Comparison of ENCODE assay signal across 9 cellular contexts in the genomic region with DNA sequence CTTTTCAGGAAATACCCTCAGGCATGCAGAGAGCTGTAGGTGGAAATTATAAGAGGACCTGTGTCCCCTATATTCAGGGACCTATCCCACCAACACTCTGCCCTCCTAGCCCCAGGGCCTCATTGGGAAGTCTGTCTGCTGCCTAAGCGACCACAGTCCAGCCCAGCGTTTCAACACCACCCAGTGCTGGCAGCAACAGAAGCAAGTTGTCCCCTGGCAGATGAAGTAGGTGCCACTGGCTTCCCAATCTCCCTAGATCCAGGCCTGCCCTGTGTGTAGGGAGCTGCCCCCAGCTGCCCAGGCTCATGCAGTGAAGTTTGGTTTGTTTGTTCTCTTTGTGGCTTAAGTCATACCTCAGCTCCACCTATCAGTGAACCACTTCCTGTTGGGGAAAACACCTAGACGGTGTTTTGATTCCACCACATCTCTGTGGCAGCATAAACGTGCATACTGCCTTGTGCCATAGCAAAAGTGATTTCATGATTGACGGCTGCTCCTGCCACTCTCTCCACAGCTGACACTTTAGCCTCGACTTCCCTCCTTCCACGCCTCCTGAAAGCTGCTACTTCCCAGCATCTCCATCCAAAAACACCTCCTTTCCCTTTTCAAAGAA. TPM values are rescaled to one million over a fixed set of nuclear protein-coding genes. Genes with fewer than 3 reads are reported as not detected.
A peak's percentile ranks its signal among the peaks of the same experiment; 100 is the strongest.
DNase-seq lines count a peak whose midpoint lies in the region; ATAC-seq and TF ChIP-seq lines count a peak whose summit lies in the region.
"Had no signal": no experiment of that assay in that cellular context is flagged by ENCODE, and none has a peak within 500 bp of the region (broad histone marks: within the 10 kb centered on the region; RNA-seq: fewer than 3 reads in every experiment).

No MANE protein-coding gene starts in this region.

- no peak overlapping the region for H3K4me3 ChIP-seq in upper lobe of left lung

- peak; percentile 13 for DNase-seq in NCI-H146 treated with DMSO at 0.1 percent for 48 hours (lab: John Stamatoyannopoulos, UW; ENCODE audit: unreplicated experiment)
- peak; percentile 60 for DNase-seq in activated T-cell treated with anti-CD3 and anti-CD28 coated beads for 24 hours (ENCODE audit: low read depth)
- DNase-seq in left colon: peak; percentile 64 to 74
- peak in 1 of 2 donors; percentile 63 for DNase-seq in upper lobe of left lung
- no peak for DNase-seq in NCI-H82 (lab: John Stamatoyannopoulos, UW)
- DNase-seq in NCI-H2227 (lab: John Stamatoyannopoulos, UW; ENCODE audit: unreplicated experiment): no peak

- no peaks in the 10 kb centered on the region for H3K9me3 ChIP-seq in upper lobe of left lung

- no peaks in the 10 kb centered on the region for H3K36me3 ChIP-seq in upper lobe of left lung

- peak; percentile 61 for TF ChIP-seq POLR2A in GM18505 (IDR thresholded peaks at IDR 0.05; ENCODE audit: borderline replicate concordance, extremely low read depth, insufficient read depth, insufficient read length)
- TF ChIP-seq POLR2A in upper lobe of left lung (IDR thresholded peaks at IDR 0.05): peak in 1 of 4 donors; percentile 28

- no peaks in the 10 kb centered on the region for H3K27me3 ChIP-seq in upper lobe of left lung

- ATAC-seq in GM18505 (IDR thresholded peaks at IDR 0.05; ENCODE audit: unreplicated experiment): peak; percentile 99
- ATAC-seq in HG02588 (IDR thresholded peaks at IDR 0.05; ENCODE audit: unreplicated experiment): peak; percentile 100
- ATAC-seq in left colon: peak; percentile 96
- peak; percentile 59 to 87 for ATAC-seq in upper lobe of left lung (ENCODE audit: low FRiP score in 2 of 2)

- no peak for TF ChIP-seq EP300 in upper lobe of left lung (IDR thresholded peaks at IDR 0.05)

- no peak for TF ChIP-seq CTCF in upper lobe of left lung (IDR thresholded peaks at IDR 0.05)

- 36 to 45% methylated on average over 7 of the region's 7 CpGs for WGBS in upper lobe of left lung, 2 donors

- H3K4me1 ChIP-seq in upper lobe of left lung: peaks cover 0 to 17% (median 11%) of the 10 kb centered on the region in 4 donors

- intact Hi-C loops in left colon (cut with DNase I, micrococcal nuclease): no loop called here

- H3K27ac ChIP-seq in upper lobe of left lung: peak overlapping the region in 3 of 4 donors; percentile 11 to 63 (median 59)

RNA-seq across cellular contexts. Expression of a gene that starts 8.1 kb away (rescaled TPM):
- total RNA-seq in left colon: 100 to 1,000 TPM; 106 to 385 TPM
- total RNA-seq in upper lobe of left lung: under 1 TPM in 2 of 6 donors, not detected in 4; 0.47 to 0.69 TPM
- total RNA-seq: SK-MEL-5 had no signal

RNA-seq across cellular contexts. Expression of a gene that starts 14.9 kb away (rescaled TPM):
- total RNA-seq in left colon: 100 to 1,000 TPM; 108 to 196 TPM
- total RNA-seq in upper lobe of left lung: 100 to 1,000 TPM in 4 of 6 donors, 10 to 100 TPM in 2; 57.9 to 244 (median 105) TPM

RNA-seq across cellular contexts. Expression of a gene that starts 27.0 kb away (rescaled TPM):
- total RNA-seq in left colon: 10 to 100 TPM; 34.8 to 42.3 TPM
- 100 to 1,000 TPM in 1 of 6 donors, 10 to 100 TPM in 5; 49.4 to 115 (median 69.6) TPM for total RNA-seq in upper lobe of left lung

RNA-seq across cellular contexts. Expression of a gene that starts 44.0 kb away (rescaled TPM):
- total RNA-seq in left colon (10 to 100 TPM in 1 of 2 donors, under 1 TPM in 1; 0.36 to 74.3 TPM), upper lobe of left lung (1 to 10 TPM in 1 of 6 donors, under 1 TPM in 3, not detected in 2; 0.44 to 2.9 (median 0.76) TPM)
- total RNA-seq: SK-MEL-5 had no signal

Comparison
In these comparisons a context has a peak if more than half of its experiments do, and no peak if none do; other contexts are left out.
1. DNase-seq: peak in NCI-H146 treated with DMSO at 0.1 percent for 48 hours (single experiment), activated T-cell treated with anti-CD3 and anti-CD28 coated beads for 24 hours (single experiment) and left colon (2 of 2); none in NCI-H82 (single experiment) and NCI-H2227 (single experiment).
2. RNA of a gene that starts 8.1 kb away (total RNA-seq): 106 to 385 TPM in left colon; 0.47 to 0.69 TPM in upper lobe of left lung; every median in the first group is over 10 times any median in the second.
3. Peak in every context shown above with its lines, with median percentiles within 50 percentile points of each other: ATAC-seq.